23 cellular contexts compared by ENCODE assay signal in genomic region chr16:64626771-64627170, GRCh38.
DNase-seq lines count a peak whose midpoint lies in the region; ATAC-seq and TF ChIP-seq lines count a peak whose summit lies in the region.
"Had no signal": no experiment of that assay in that cellular context is flagged by ENCODE, and none has a peak within 500 bp of the region (broad histone marks: within the 10 kb centered on the region; RNA-seq: fewer than 3 reads in every experiment).

No MANE protein-coding gene starts in this region.

- in situ Hi-C loops in G401 (cut with HindIII; ENCODE audit: low sequenced_read_pairs), result no loop called here

- H3K27me3 ChIP-seq in hepatocyte (no peaks in the 10 kb centered on the region), ascending aorta (no peaks in the 10 kb centered on the region)
- H3K27me3 ChIP-seq: esophagus squamous epithelium, Peyer's patch had no signal

- H3K4me3 ChIP-seq in hepatocyte (no peak overlapping the region), ascending aorta (no peak overlapping the region)
- H3K4me3 ChIP-seq: esophagus squamous epithelium, Peyer's patch, skin epidermis, thoracic aorta had no signal

- 93% methylated on average over 2 of the region's 2 CpGs for WGBS in hepatocyte (ENCODE audit: low lambda C conversion rate, missing lambda C conversion rate)

- H3K27ac ChIP-seq in hepatocyte (no peak overlapping the region), ascending aorta (no peak overlapping the region)
- H3K27ac ChIP-seq: esophagus squamous epithelium, Peyer's patch, skin epidermis, thoracic aorta had no signal

- ATAC-seq in GM21576 (IDR thresholded peaks at IDR 0.05; ENCODE audit: unreplicated experiment), result no peak
- ATAC-seq: activated CD8-positive, alpha-beta memory T cell treated with anti-CD3 and anti-CD28 coated beads, Interleukin-2, amount 10 ng/mL, durations not matched to agents 7 days and 5 days; effector memory CD8-positive, alpha-beta T cell had no signal

- H3K36me3 ChIP-seq in hepatocyte (replicated peaks; ENCODE audit: insufficient read depth, low read depth), result no peaks in the 10 kb centered on the region
- no peaks in the 10 kb centered on the region for H3K36me3 ChIP-seq in ascending aorta
- H3K36me3 ChIP-seq: esophagus squamous epithelium, Peyer's patch, thoracic aorta had no signal

- TF ChIP-seq CTCF in hepatocyte (IDR thresholded peaks at IDR 0.05; ENCODE audit: poor library complexity), result no peak
- no peak for TF ChIP-seq CTCF in ascending aorta (IDR thresholded peaks at IDR 0.05)

- H3K9me3 ChIP-seq in hepatocyte (ENCODE audit: low read depth) (no peaks in the 10 kb centered on the region), ascending aorta (peaks cover 0 to 6% of the 10 kb centered on the region in 2 donors)
- H3K9me3 ChIP-seq: esophagus squamous epithelium, Peyer's patch, thoracic aorta had no signal

- no peaks in the 10 kb centered on the region for H4K20me1 ChIP-seq in hepatocyte (ENCODE audit: insufficient read depth, poor library complexity, severe bottlenecking)

- H3K4me1 ChIP-seq in hepatocyte (ENCODE audit: insufficient read depth) (no peaks in the 10 kb centered on the region), ascending aorta (no peaks in the 10 kb centered on the region)
- H3K4me1 ChIP-seq: esophagus squamous epithelium, Peyer's patch had no signal

- no peaks in the 10 kb centered on the region for H3K9me2 ChIP-seq in hepatocyte (replicated peaks; ENCODE audit: insufficient read depth)

- no peak overlapping the region for H3K4me2 ChIP-seq in hepatocyte

- DNase-seq in G401 (ENCODE audit: low spot score), result peak; percentile 85
- peak; percentile 91 for DNase-seq in NCI-H2171 (lab: John Stamatoyannopoulos, UW)
- peak; percentile 39 for DNase-seq in amniotic epithelial cell (ENCODE audit: low read depth)
- DNase-seq in hepatocyte (ENCODE audit: low spot score), result peak; percentile 16
- DNase-seq in ascending aorta (ENCODE audit: low spot score in 2 of 2), result no peak
- DNase-seq in NCI-H1105 (lab: John Stamatoyannopoulos, UW), result no peak
- no peak for DNase-seq in hypothalamus (lab: John Stamatoyannopoulos, UW)
- DNase-seq: activated CD4-positive, alpha-beta T cell treated with anti-CD3 and anti-CD28 coated beads, Interleukin-2, amount 10 ng/mL, durations not matched to agents 24 days and 14 days; activated CD8-positive, alpha-beta memory T cell treated with anti-CD3 and anti-CD28 coated beads, Interleukin-2, amount 10 ng/mL, durations not matched to agents 7 days and 5 days; activated naive CD4-positive, alpha-beta T cell treated with anti-CD3 and anti-CD28 coated beads, Interleukin-2, amount 50 U/mL, for 16 hours; CD4-positive, alpha-beta T cell; effector memory CD8-positive, alpha-beta T cell; esophagus squamous epithelium; GF-D8; NCI-H1436 treated with DMSO at 0.1 percent for 48 hours; NK-92 treated with Interleukin-12 subunit alpha and Interleukin-12 subunit beta, amount 100 ng/mL, for 24 hours; Peyer's patch; stimulated activated CD4-positive, alpha-beta T cell treated with anti-CD3 and anti-CD28 coated beads, Interleukin-1b, Interleukin-23, amount 100 ng/mL, for 48 hours; stimulated activated naive CD4-positive, alpha-beta T cell; T-helper 2 cell had no signal

- H3K79me2 ChIP-seq in hepatocyte, result no peaks in the 10 kb centered on the region

- intact Hi-C loops in ascending aorta (cut with DNase I), result no loop called here

- no peak overlapping the region for H2AFZ ChIP-seq in hepatocyte

Comparison
In these comparisons a context has a peak if more than half of its experiments do, and no peak if none do; other contexts are left out.
1. DNase-seq: peak in G401 (single experiment), NCI-H2171 (single experiment), amniotic epithelial cell (single experiment) and hepatocyte (single experiment); none in ascending aorta (0 of 2), NCI-H1105 (single experiment) and hypothalamus (0 of 51).